ENCODE assay signal across 9 cellular contexts in the genomic region with DNA sequence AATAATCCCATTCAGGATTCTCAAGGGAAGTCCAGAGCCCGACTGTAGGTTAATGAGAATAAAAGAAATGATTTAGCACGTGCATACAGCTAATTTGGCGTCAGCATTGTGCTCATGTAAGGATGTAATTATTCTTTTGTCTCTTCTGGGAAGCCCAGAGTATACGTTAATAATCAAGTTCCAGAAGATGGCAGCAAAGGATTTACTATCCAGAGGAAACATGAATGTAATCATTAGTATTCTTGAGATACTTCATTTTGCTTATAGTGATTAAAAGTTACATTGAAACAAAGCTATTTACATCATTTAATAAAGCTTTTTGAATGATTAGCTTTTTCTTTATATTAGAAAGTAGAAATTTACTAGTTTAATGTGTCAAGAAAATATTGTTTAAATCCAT. TPM values are rescaled to one million over a fixed set of nuclear protein-coding genes. Genes with fewer than 3 reads are reported as not detected.
A peak's percentile ranks its signal among the peaks of the same experiment; 100 is the strongest.
DNase-seq lines count a peak whose midpoint lies in the region; ATAC-seq, FAIRE-seq and TF ChIP-seq lines count a peak whose summit lies in the region.
"Had no signal": no experiment of that assay in that cellular context is flagged by ENCODE, and none has a peak within 500 bp of the region (broad histone marks: within the 10 kb centered on the region; RNA-seq: fewer than 3 reads in every experiment).

No MANE protein-coding gene starts in this region.

- no peaks in the 10 kb centered on the region for H3K36me3 ChIP-seq in heart right ventricle

- no peaks in the 10 kb centered on the region for H3K27me3 Mint-ChIP-seq in activated T-helper 2 cell treated with anti-CD3 and anti-CD28 coated beads, Interferon-gamma antibody, Interleukin-2, Interleukin-4, amounts not matched to agents 10 μg/mL and 5 μg/mL and 100 μg/mL, durations not matched to agents 14 hours and 24 hours and 36 hours (ENCODE audit: low read depth)
- H3K27me3 Mint-ChIP-seq in activated naive CD4-positive, alpha-beta T cell treated with anti-CD3 and anti-CD28 coated beads, Interleukin-2, amount 10 ng/mL, durations not matched to agents 7 days and 5 days = no peaks in the 10 kb centered on the region

- no peak overlapping the region for H3K4me3 Mint-ChIP-seq in activated T-helper 2 cell treated with anti-CD3 and anti-CD28 coated beads, Interferon-gamma antibody, Interleukin-2, Interleukin-4, amounts not matched to agents 10 μg/mL and 5 μg/mL and 100 μg/mL, durations not matched to agents 14 hours and 24 hours and 36 hours (ENCODE audit: low read depth)
- no peak overlapping the region for H3K4me3 Mint-ChIP-seq in activated naive CD4-positive, alpha-beta T cell treated with anti-CD3 and anti-CD28 coated beads, Interleukin-2, amount 10 ng/mL, durations not matched to agents 7 days and 5 days
- H3K4me3 Mint-ChIP-seq: naive B cell had no signal

- no peaks in the 10 kb centered on the region for H3K4me1 Mint-ChIP-seq in activated T-helper 2 cell treated with anti-CD3 and anti-CD28 coated beads, Interferon-gamma antibody, Interleukin-2, Interleukin-4, amounts not matched to agents 10 μg/mL and 5 μg/mL and 100 μg/mL, durations not matched to agents 14 hours and 24 hours and 36 hours (ENCODE audit: low read depth)
- no peaks in the 10 kb centered on the region for H3K4me1 Mint-ChIP-seq in activated naive CD4-positive, alpha-beta T cell treated with anti-CD3 and anti-CD28 coated beads, Interleukin-2, amount 10 ng/mL, durations not matched to agents 7 days and 5 days
- H3K4me1 Mint-ChIP-seq: naive B cell had no signal

- H3K9me3 Mint-ChIP-seq in activated T-helper 2 cell treated with anti-CD3 and anti-CD28 coated beads, Interferon-gamma antibody, Interleukin-2, Interleukin-4, amounts not matched to agents 10 μg/mL and 5 μg/mL and 100 μg/mL, durations not matched to agents 14 hours and 24 hours and 36 hours = no peaks in the 10 kb centered on the region
- no peaks in the 10 kb centered on the region for H3K9me3 Mint-ChIP-seq in activated naive CD4-positive, alpha-beta T cell treated with anti-CD3 and anti-CD28 coated beads, Interleukin-2, amount 10 ng/mL, durations not matched to agents 7 days and 5 days
- H3K9me3 Mint-ChIP-seq: naive B cell had no signal

- no peak overlapping the region for H3K27ac ChIP-seq in heart right ventricle

- 9 to 10% methylated on average over 4 of the region's 4 CpGs for WGBS in heart right ventricle, 2 donors

- no peaks in the 10 kb centered on the region for H3K9me3 ChIP-seq in heart right ventricle

- no peaks in the 10 kb centered on the region for H3K36me3 Mint-ChIP-seq in activated T-helper 2 cell treated with anti-CD3 and anti-CD28 coated beads, Interferon-gamma antibody, Interleukin-2, Interleukin-4, amounts not matched to agents 10 μg/mL and 5 μg/mL and 100 μg/mL, durations not matched to agents 14 hours and 24 hours and 36 hours (ENCODE audit: low read depth)
- no peaks in the 10 kb centered on the region for H3K36me3 Mint-ChIP-seq in activated naive CD4-positive, alpha-beta T cell treated with anti-CD3 and anti-CD28 coated beads, Interleukin-2, amount 10 ng/mL, durations not matched to agents 7 days and 5 days
- H3K36me3 Mint-ChIP-seq: naive B cell had no signal

- peak in 7 of 9 donors; percentile 42 to 72 (median 62) for TF ChIP-seq CTCF in heart right ventricle (IDR thresholded peaks at IDR 0.05)

- no peaks in the 10 kb centered on the region for H3K27me3 ChIP-seq in heart right ventricle

- no peak overlapping the region for H3K27ac Mint-ChIP-seq in activated T-helper 2 cell treated with anti-CD3 and anti-CD28 coated beads, Interferon-gamma antibody, Interleukin-2, Interleukin-4, amounts not matched to agents 10 μg/mL and 5 μg/mL and 100 μg/mL, durations not matched to agents 14 hours and 24 hours and 36 hours
- no peak overlapping the region for H3K27ac Mint-ChIP-seq in activated naive CD4-positive, alpha-beta T cell treated with anti-CD3 and anti-CD28 coated beads, Interleukin-2, amount 10 ng/mL, durations not matched to agents 7 days and 5 days
- H3K27ac Mint-ChIP-seq: naive B cell had no signal

- intact Hi-C loops in heart right ventricle (cut with DNase I) = loop anchor here in 9 of 10 donors (2.0 to 10.0 kb wide), 7 partner anchors 381 to 551 kb away; a partner anchor contains a TSS
- intact Hi-C loops in activated T-helper 2 cell treated with anti-CD3 and anti-CD28 coated beads, Interferon-gamma antibody, Interleukin-2, Interleukin-4, amounts not matched to agents 10 μg/mL and 5 μg/mL and 100 μg/mL, durations not matched to agents 14 hours and 24 hours and 36 hours (cut with micrococcal nuclease) = no loop called here

- ATAC-seq in heart right ventricle (peak in 5 of 8 donors; percentile 44 to 74 (median 61)), GM21526 (IDR thresholded peaks at IDR 0.05; ENCODE audit: low FRiP score, unreplicated experiment) (no peak)

- CTCF ChIA-PET in activated naive CD4-positive, alpha-beta T cell treated with anti-CD3 and anti-CD28 coated beads, Interleukin-2, amount 10 ng/mL, durations not matched to agents 7 days and 5 days (lab: Charles Lee) = no interaction called here

- DNase-seq in HPDE6-E6E7 (ENCODE audit: extremely low spot score) (peak; percentile 39), SK-N-DZ (ENCODE audit: low spot score) (peak; percentile 45), heart right ventricle (no peak), KG1 (lab: John Stamatoyannopoulos, UW) (no peak)
- no peak for DNase-seq in activated T-helper 2 cell treated with anti-CD3 and anti-CD28 coated beads, Interferon-gamma antibody, Interleukin-2, Interleukin-4, amounts not matched to agents 10 μg/mL and 5 μg/mL and 100 μg/mL, durations not matched to agents 14 hours and 24 hours and 36 hours (ENCODE audit: low spot score)
- no peak for DNase-seq in activated naive CD4-positive, alpha-beta T cell treated with anti-CD3 and anti-CD28 coated beads, Interleukin-2, amount 10 ng/mL, durations not matched to agents 7 days and 5 days
- DNase-seq: naive B cell had no signal

- no peak overlapping the region for H3K4me3 ChIP-seq in heart right ventricle

- FAIRE-seq in A204.1 (lab: Jason Lieb, UNC) = peak; percentile 90

- no peaks in the 10 kb centered on the region for H3K4me1 ChIP-seq in heart right ventricle

RNA-seq across cellular contexts. Expression of a gene that starts 27.1 kb away (rescaled TPM):
- polyA plus RNA-seq in SK-N-DZ (2014; cell fraction: cytosol; rRNA removed) = 7.4 and 7.8 TPM in 2 replicates
- polyA plus RNA-seq in SK-N-DZ (2014; cell fraction: nucleus; rRNA removed) = 9.7 and 11.0 TPM in 2 replicates
- total RNA-seq in heart right ventricle = 10 to 100 TPM in 4 of 10 donors, 1 to 10 TPM in 6; 6.7 to 10.7 (median 9.7) TPM
- 10 to 100 TPM in 1 of 2 donors, 1 to 10 TPM in 1; 1.8 to 15.2 TPM for polyA plus RNA-seq in heart right ventricle
- 5.8 TPM in 2 replicates for total RNA-seq in activated T-helper 2 cell treated with anti-CD3 and anti-CD28 coated beads, Interferon-gamma antibody, Interleukin-2, Interleukin-4, amounts not matched to agents 10 μg/mL and 5 μg/mL and 100 μg/mL, durations not matched to agents 14 hours and 24 hours and 36 hours

Comparison
In these comparisons a context has a peak if more than half of its experiments do, and no peak if none do; other contexts are left out.
1. DNase-seq: peak in HPDE6-E6E7 (single experiment) and SK-N-DZ (single experiment); none in heart right ventricle (0 of 2), activated T-helper 2 cell treated with anti-CD3 and anti-CD28 coated beads, Interferon-gamma antibody, Interleukin-2, Interleukin-4, amounts not matched to agents 10 μg/mL and 5 μg/mL and 100 μg/mL, durations not matched to agents 14 hours and 24 hours and 36 hours (single experiment), activated naive CD4-positive, alpha-beta T cell treated with anti-CD3 and anti-CD28 coated beads, Interleukin-2, amount 10 ng/mL, durations not matched to agents 7 days and 5 days (single experiment) and KG1 (single experiment).